ENCODE assay signal across 18 cellular contexts in genomic region chr19:13072206-13072898, GRCh38. TPM values are rescaled to one million over a fixed set of nuclear protein-coding genes. Genes with fewer than 3 reads are reported as not detected.
DNase-seq lines count a peak whose midpoint lies in the region; ATAC-seq, FAIRE-seq and TF ChIP-seq lines count a peak whose summit lies in the region.
"Had no signal": no experiment of that assay in that cellular context is flagged by ENCODE, and none has a peak within 500 bp of the region (broad histone marks: within the 10 kb centered on the region; RNA-seq: fewer than 3 reads in every experiment).

No MANE protein-coding gene starts in this region.

- H2AFZ ChIP-seq in K562 (ENCODE audit: low read depth, low read length) (no peak overlapping the region), smooth muscle cell (ENCODE audit: low read depth) (no peak overlapping the region)

- DNase-seq in NCI-H1694 treated with DMSO at 0.1 percent for 48 hours (lab: John Stamatoyannopoulos, UW) (peak; percentile 45), K562 (ENCODE audit: extremely low read depth in 1 of 4, low spot score in 3 of 4) (peak in 1 of 4 experiments; percentile 36), midbrain (lab: John Stamatoyannopoulos, UW) (peak; percentile 95), smooth muscle cell (lab: John Stamatoyannopoulos, UW; ENCODE audit: unreplicated experiment) (no peak), GM12892 (ENCODE audit: insufficient read length) (no peak)
- DNase-seq in stimulated activated naive CD4-positive, alpha-beta T cell treated with Interleukin-2 at 50 U/mL for 16 hours (lab: John Stamatoyannopoulos, UW) = no peak
- no peak for DNase-seq in naive thymus-derived CD8-positive, alpha-beta T cell
- DNase-seq: activated naive CD4-positive, alpha-beta T cell treated with anti-CD3 and anti-CD28 coated beads, Interleukin-2, amount 10 ng/mL, durations not matched to agents 7 days and 5 days; activated T-cell treated with anti-CD3 and anti-CD28 coated beads for 4 hours; BE2C; brain microvascular endothelial cell; naive B cell; retina; SK-N-SH; transverse colon had no signal

- no peak overlapping the region for H3K27ac ChIP-seq in K562 (ENCODE audit: extremely low read depth, low read depth, low read length)
- peak overlapping the region; percentile 30 for H3K27ac ChIP-seq in subcutaneous abdominal adipose tissue (ENCODE audit: low read depth, low read length)
- H3K27ac ChIP-seq in smooth muscle cell (ENCODE audit: low read depth) = no peak overlapping the region
- H3K27ac ChIP-seq: brain microvascular endothelial cell had no signal

- H3K4me3 ChIP-seq in K562 (no peak overlapping the region), subcutaneous abdominal adipose tissue (ENCODE audit: low read depth in 1 of 5, low read length in 5 of 5) (no peak overlapping the region), smooth muscle cell (no peak overlapping the region)
- H3K4me3 ChIP-seq: transverse colon had no signal

- TF ChIP-seq CTCF in K562 (IDR thresholded peaks at IDR 0.05 in 2 of 3, conservative IDR thresholded peaks at IDR 0.05 in 1 of 3; ENCODE audit: insufficient read depth in 2 of 3, low read depth in 1 of 3, low read length in 3 of 3) (peak; percentile 22 to 51 (median 50); a peak in 4 of 6 replicates), smooth muscle cell (IDR thresholded peaks at IDR 0.05; ENCODE audit: borderline replicate concordance, insufficient read depth, poor library complexity, severe bottlenecking) (no peak)

- H3K9me1 ChIP-seq in K562 (ENCODE audit: control insufficient read depth, insufficient read depth, low read length) = peaks cover 5% of the 10 kb centered on the region

- TF ChIP-seq POLR2A in K562 (conservative IDR thresholded peaks at IDR 0.05) (no peak), GM12892 (IDR thresholded peaks at IDR 0.05; ENCODE audit: low read depth, low read length) (no peak)

- BruUV-seq in K562 (replicated peaks; lab: Mats Ljungman, UMichigan) = no TSS peak

- H4K20me1 ChIP-seq in K562 (replicated peaks; ENCODE audit: control insufficient read depth, insufficient read depth, low read length) (no peaks in the 10 kb centered on the region), smooth muscle cell (ENCODE audit: low read depth) (no peaks in the 10 kb centered on the region)

- CTCF ChIA-PET in K562 (lab: Yijun Ruan, JAX; ENCODE audit: low intra/inter-chr PET ratio) = no interaction called here

- H3K4me1 Mint-ChIP-seq in naive thymus-derived CD8-positive, alpha-beta T cell = peaks cover 0 to 2% (median under 1%) of the 10 kb centered on the region in 4 donors
- H3K4me1 Mint-ChIP-seq: activated naive CD4-positive, alpha-beta T cell treated with anti-CD3 and anti-CD28 coated beads, Interleukin-2, amount 10 ng/mL, durations not matched to agents 7 days and 5 days had no signal

- no peaks in the 10 kb centered on the region for H3F3A ChIP-seq in smooth muscle cell (ENCODE audit: low read depth)

- POLR2A ChIA-PET in K562 (lab: Yijun Ruan, JAX) = interaction anchor here (0.6 to 1.3 kb wide), 3 partner anchors 25 to 82 kb away, joined by 3 to 5 read pairs (median 3); no protein-coding TSS in a partner anchor
- POLR2A ChIA-PET in naive thymus-derived CD8-positive, alpha-beta T cell (lab: Charles Lee) = interaction anchor here (1.1 kb wide), 1 partner anchor 160 kb away, joined by 4 read pairs; no protein-coding TSS in a partner anchor

- FAIRE-seq in K562 (lab: Jason Lieb, UNC) = peak; percentile 79
- no peak for FAIRE-seq in GM12892 (lab: Jason Lieb, UNC)
- FAIRE-seq: GM18507 had no signal

- H3K36me3 ChIP-seq in K562 (ENCODE audit: control insufficient read depth, insufficient read depth, low read length) (peaks cover 32% of the 10 kb centered on the region; the same call in 2 of the 3 replicates), subcutaneous abdominal adipose tissue (ENCODE audit: control insufficient read depth in 5 of 5, insufficient read depth in 5 of 5, low read length in 5 of 5) (peaks cover 0 to 41% (median 36%) of the 10 kb centered on the region in 5 donors), smooth muscle cell (ENCODE audit: low read depth) (no peaks in the 10 kb centered on the region)

- H3K79me2 ChIP-seq in K562 (ENCODE audit: control insufficient read depth, insufficient read depth, low read length) (peaks cover 23% of the 10 kb centered on the region; the same call in 2 of the 3 replicates), smooth muscle cell (ENCODE audit: low read depth) (no peaks in the 10 kb centered on the region)

- no peak overlapping the region for H3K27ac Mint-ChIP-seq in naive thymus-derived CD8-positive, alpha-beta T cell
- H3K27ac Mint-ChIP-seq: activated naive CD4-positive, alpha-beta T cell treated with anti-CD3 and anti-CD28 coated beads, Interleukin-2, amount 10 ng/mL, durations not matched to agents 7 days and 5 days; naive B cell had no signal

- TF ChIP-seq RAD21 in K562 (CRISPR knock-in tag; conservative IDR thresholded peaks at IDR 0.05 in 1 of 2, IDR thresholded peaks at IDR 0.05 in 1 of 2) = peak in 1 of 2 experiments; percentile 46; a peak in 2 of 4 replicates

- 0 out of 3 replicates have a peak, but pooled peaks have one; percentile 11 for ATAC-seq in K562
- no peak for ATAC-seq in naive thymus-derived CD8-positive, alpha-beta T cell
- ATAC-seq: left lobe of liver had no signal

- peaks cover 0 to 7% (median 0%) of the 10 kb centered on the region in 3 donors for H3K36me3 Mint-ChIP-seq in naive thymus-derived CD8-positive, alpha-beta T cell
- H3K36me3 Mint-ChIP-seq: activated naive CD4-positive, alpha-beta T cell treated with anti-CD3 and anti-CD28 coated beads, Interleukin-2, amount 10 ng/mL, durations not matched to agents 7 days and 5 days; naive B cell had no signal

- H3K9me3 Mint-ChIP-seq in naive thymus-derived CD8-positive, alpha-beta T cell = no peaks in the 10 kb centered on the region
- H3K9me3 Mint-ChIP-seq: activated naive CD4-positive, alpha-beta T cell treated with anti-CD3 and anti-CD28 coated beads, Interleukin-2, amount 10 ng/mL, durations not matched to agents 7 days and 5 days; naive B cell had no signal

- no peaks in the 10 kb centered on the region for H3K27me3 Mint-ChIP-seq in naive thymus-derived CD8-positive, alpha-beta T cell

- no peak for TF ChIP-seq EP300 in K562 (IDR thresholded peaks at IDR 0.05; ENCODE audit: low read length)

- no peak overlapping the region for H3K4me2 ChIP-seq in K562 (ENCODE audit: insufficient read depth, low read length)
- H3K4me2 ChIP-seq in smooth muscle cell = no peak overlapping the region
- H3K4me2 ChIP-seq: SK-N-SH had no signal

- H3K9ac ChIP-seq in K562 (ENCODE audit: insufficient read depth in 1 of 2, low read depth in 2 of 2, low read length in 2 of 2) = peak overlapping the region in 1 of 2 experiments; percentile 26; a peak in 1 of 4 replicates
- H3K9ac ChIP-seq in subcutaneous abdominal adipose tissue (ENCODE audit: low read length in 5 of 5) = peak overlapping the region in 1 of 5 donors; percentile 53
- H3K9ac ChIP-seq in smooth muscle cell (ENCODE audit: low read depth) = no peak overlapping the region
- H3K9ac ChIP-seq: SK-N-SH had no signal

- H3K4me1 ChIP-seq in K562 (replicated peaks in 1 of 2; ENCODE audit: control insufficient read depth in 2 of 2, insufficient read depth in 2 of 2, low read length in 2 of 2) (peaks cover 40 to 80% of the 10 kb centered on the region in 2 experiments), subcutaneous abdominal adipose tissue (ENCODE audit: control insufficient read depth in 5 of 5, insufficient read depth in 5 of 5, low read length in 5 of 5) (peaks cover 7 to 65% (median 50%) of the 10 kb centered on the region in 5 donors), smooth muscle cell (ENCODE audit: low read depth) (no peaks in the 10 kb centered on the region)

- H3K9me3 ChIP-seq in K562 (replicated peaks; ENCODE audit: control insufficient read depth, insufficient read depth, low read depth, low read length) (no peaks in the 10 kb centered on the region), subcutaneous abdominal adipose tissue (ENCODE audit: control insufficient read depth in 5 of 5, low read length in 5 of 5) (no peaks in the 10 kb centered on the region), smooth muscle cell (replicated peaks; ENCODE audit: low read depth) (no peaks in the 10 kb centered on the region)
- H3K9me3 ChIP-seq: BE2C, SK-N-SH, transverse colon had no signal

- H3K4me3 Mint-ChIP-seq in naive thymus-derived CD8-positive, alpha-beta T cell = no peak overlapping the region
- H3K4me3 Mint-ChIP-seq: activated naive CD4-positive, alpha-beta T cell treated with anti-CD3 and anti-CD28 coated beads, Interleukin-2, amount 10 ng/mL, durations not matched to agents 7 days and 5 days; naive B cell had no signal

- 86% methylated on average over 9 of the region's 9 CpGs for WGBS in K562 (ENCODE audit: insufficient coverage, low coverage, missing lambda C conversion rate)
- 94% methylated on average over 9 of the region's 9 CpGs for WGBS in smooth muscle cell (ENCODE audit: low lambda C conversion rate)

- H3K27me3 ChIP-seq in K562 (ENCODE audit: control insufficient read depth in 2 of 2, insufficient read depth in 2 of 2, low read length in 2 of 2) = no peaks in the 10 kb centered on the region
- H3K27me3 ChIP-seq in subcutaneous abdominal adipose tissue (ENCODE audit: control insufficient read depth in 5 of 5, insufficient read depth in 4 of 5, low read length in 5 of 5) = no peaks in the 10 kb centered on the region
- H3K27me3 ChIP-seq in smooth muscle cell (ENCODE audit: low read depth) = no peaks in the 10 kb centered on the region
- H3K27me3 ChIP-seq: BE2C, brain microvascular endothelial cell, transverse colon had no signal

- intact Hi-C loops in K562 (cut with micrococcal nuclease) = no loop called here

- in situ Hi-C loops in K562 (cut with MboI) = no loop called here

RNA-seq across cellular contexts. Expression of gene LYL1, which starts 30.3 kb away (rescaled TPM):
- 54.5 and 112 TPM in 2 replicates for total RNA-seq in K562 (2011; cell fraction: chromatin; rRNA removed; ENCODE audit: low replicate concordance)
- 105 and 123 TPM in 2 replicates for total RNA-seq in K562 (2011; cell fraction: nucleolus; rRNA removed)
- 74.6 and 89.7 TPM in 2 replicates for total RNA-seq in K562 (2011; cell fraction: nucleoplasm; rRNA removed)
- total RNA-seq in K562 (2014; rRNA removed) = 266 and 312 TPM in 2 replicates
- 13.2 and 17.7 TPM in 2 replicates for total RNA-seq in K562 (2014; rRNA removed; fragmentation: Illumina TruSeq; extraction: Trizol)
- total RNA-seq in K562 (2015; rRNA removed; fragmentation: Illumina TruSeq; extraction: Trizol) = 89.9 and 108 TPM in 2 replicates
- 216 and 218 TPM in 2 replicates for total RNA-seq in K562 (2021)
- 34.0 and 47.0 TPM in 2 replicates for polyA plus RNA-seq in K562 (2011; rRNA removed)
- polyA plus RNA-seq in K562 (2011; cell fraction: cytosol; rRNA removed) = 73.1 and 246 TPM in 2 replicates
- polyA plus RNA-seq in K562 (2011; cell fraction: nucleus; rRNA removed) = 76.6 and 132 TPM in 2 replicates
- 144 and 229 TPM in 2 replicates for polyA plus RNA-seq in K562 (2012)
- polyA plus RNA-seq in K562 (2014; fragmentation: Illumina TruSeq; extraction: Trizol) = 17.8 and 71.5 TPM in 2 replicates
- 1 to 10 TPM; 1.3 to 1.6 TPM for polyA plus RNA-seq in K562 (2014; fragmentation: Nextera tagmentation; extraction: Ambion mirVana)
- 165 and 175 TPM in 2 replicates for polyA plus RNA-seq in K562 (2014; rRNA removed)
- 12.7 and 14.2 TPM in 2 replicates for polyA minus RNA-seq in K562 (2011; rRNA and poly(A)+ RNA removed)
- polyA minus RNA-seq in K562 (2011; cell fraction: cytosol; rRNA and poly(A)+ RNA removed) = 46.0 and 79.3 TPM in 2 replicates
- 37.4 and 52.3 TPM in 2 replicates for polyA minus RNA-seq in K562 (2011; cell fraction: nucleus; rRNA and poly(A)+ RNA removed)
- 2.2 and 2.8 TPM in 2 replicates for total RNA-seq in smooth muscle cell
- 2.1 and 3.2 TPM in 2 replicates for polyA plus RNA-seq in smooth muscle cell
- polyA plus RNA-seq in GM12892 (2012; ENCODE audit: missing spikeins) = 1.2 TPM
- total RNA-seq in naive thymus-derived CD8-positive, alpha-beta T cell = 1 to 10 TPM; 6.6 to 7.9 TPM
- 1 to 10 TPM in 2 of 3 donors, under 1 TPM in 1; 0.37 to 2.6 (median 1.3) TPM for polyA plus RNA-seq in naive thymus-derived CD8-positive, alpha-beta T cell

RNA-seq across cellular contexts. Expression of gene TRMT1, which starts 44.2 kb away (rescaled TPM):
- total RNA-seq in K562 (2011; cell fraction: chromatin; rRNA removed; ENCODE audit: low replicate concordance) = 73.3 and 179 TPM in 2 replicates
- 168 and 175 TPM in 2 replicates for total RNA-seq in K562 (2011; cell fraction: nucleolus; rRNA removed)
- total RNA-seq in K562 (2011; cell fraction: nucleoplasm; rRNA removed) = 79.0 and 80.0 TPM in 2 replicates
- total RNA-seq in K562 (2014; rRNA removed) = 89.1 and 113 TPM in 2 replicates
- total RNA-seq in K562 (2014; rRNA removed; fragmentation: Illumina TruSeq; extraction: Trizol) = 25.8 and 42.9 TPM in 2 replicates
- total RNA-seq in K562 (2015; rRNA removed; fragmentation: Illumina TruSeq; extraction: Trizol) = 54.3 and 60.2 TPM in 2 replicates
- total RNA-seq in K562 (2021) = 118 TPM in 2 replicates
- 44.1 and 53.3 TPM in 2 replicates for polyA plus RNA-seq in K562 (2011; rRNA removed)
- polyA plus RNA-seq in K562 (2011; cell fraction: cytosol; rRNA removed) = 39.2 and 80.0 TPM in 2 replicates
- polyA plus RNA-seq in K562 (2011; cell fraction: nucleus; rRNA removed) = 282 and 531 TPM in 2 replicates
- 59.6 and 77.8 TPM in 2 replicates for polyA plus RNA-seq in K562 (2012)
- 84.8 and 96.2 TPM in 2 replicates for polyA plus RNA-seq in K562 (2014; fragmentation: Illumina TruSeq; extraction: Trizol)
- polyA plus RNA-seq in K562 (2014; fragmentation: Nextera tagmentation; extraction: Ambion mirVana) = 10 to 100 TPM in 1 of 2 experiments, 1 to 10 TPM in 1; 5.8 to 10.9 TPM
- 155 and 158 TPM in 2 replicates for polyA plus RNA-seq in K562 (2014; rRNA removed)
- 23.7 and 27.9 TPM in 2 replicates for polyA minus RNA-seq in K562 (2011; rRNA and poly(A)+ RNA removed)
- polyA minus RNA-seq in K562 (2011; cell fraction: cytosol; rRNA and poly(A)+ RNA removed) = 49.3 and 51.7 TPM in 2 replicates
- polyA minus RNA-seq in K562 (2011; cell fraction: nucleus; rRNA and poly(A)+ RNA removed) = 50.5 and 77.3 TPM in 2 replicates
- 19.1 and 21.9 TPM in 2 replicates for total RNA-seq in smooth muscle cell
- polyA plus RNA-seq in smooth muscle cell = 37.4 and 44.3 TPM in 2 replicates
- 39.1 TPM for polyA plus RNA-seq in GM12892 (2012; ENCODE audit: missing spikeins)
- 100 to 1,000 TPM; 100 to 103 TPM for total RNA-seq in naive thymus-derived CD8-positive, alpha-beta T cell
- 10 to 100 TPM; 26.1 to 35.1 (median 27.2) TPM for polyA plus RNA-seq in naive thymus-derived CD8-positive, alpha-beta T cell

RNA-seq across cellular contexts. Expression of gene NACC1, which starts 45.7 kb away (rescaled TPM):
- total RNA-seq in K562 (2011; cell fraction: chromatin; rRNA removed; ENCODE audit: low replicate concordance) = 31.6 and 133 TPM in 2 replicates
- total RNA-seq in K562 (2011; cell fraction: nucleolus; rRNA removed) = 77.5 and 89.6 TPM in 2 replicates
- total RNA-seq in K562 (2011; cell fraction: nucleoplasm; rRNA removed) = 35.3 and 45.1 TPM in 2 replicates
- 62.4 and 85.7 TPM in 2 replicates for total RNA-seq in K562 (2014; rRNA removed)
- 9.1 and 9.5 TPM in 2 replicates for total RNA-seq in K562 (2014; rRNA removed; fragmentation: Illumina TruSeq; extraction: Trizol)
- total RNA-seq in K562 (2015; rRNA removed; fragmentation: Illumina TruSeq; extraction: Trizol) = 40.2 and 46.8 TPM in 2 replicates
- 93.0 and 96.6 TPM in 2 replicates for total RNA-seq in K562 (2021)
- polyA plus RNA-seq in K562 (2011; rRNA removed) = 25.8 and 49.0 TPM in 2 replicates
- 59.4 and 222 TPM in 2 replicates for polyA plus RNA-seq in K562 (2011; cell fraction: cytosol; rRNA removed)
- 52.2 and 123 TPM in 2 replicates for polyA plus RNA-seq in K562 (2011; cell fraction: nucleus; rRNA removed)
- 35.2 and 37.0 TPM in 2 replicates for polyA plus RNA-seq in K562 (2012)
- polyA plus RNA-seq in K562 (2014; fragmentation: Illumina TruSeq; extraction: Trizol) = 23.2 and 90.7 TPM in 2 replicates
- polyA plus RNA-seq in K562 (2014; fragmentation: Nextera tagmentation; extraction: Ambion mirVana) = under 1 TPM; 0.04 to 0.17 TPM
- polyA plus RNA-seq in K562 (2014; rRNA removed) = 46.1 and 68.1 TPM in 2 replicates
- polyA minus RNA-seq in K562 (2011; rRNA and poly(A)+ RNA removed) = 17.9 and 39.8 TPM in 2 replicates
- polyA minus RNA-seq in K562 (2011; cell fraction: cytosol; rRNA and poly(A)+ RNA removed) = 67.5 and 79.0 TPM in 2 replicates
- polyA minus RNA-seq in K562 (2011; cell fraction: nucleus; rRNA and poly(A)+ RNA removed) = 16.6 and 18.0 TPM in 2 replicates
- 34.1 and 44.6 TPM in 2 replicates for total RNA-seq in smooth muscle cell
- 9.9 and 12.8 TPM in 2 replicates for polyA plus RNA-seq in smooth muscle cell
- polyA plus RNA-seq in GM12892 (2012; ENCODE audit: missing spikeins) = 8.5 TPM
- total RNA-seq in naive thymus-derived CD8-positive, alpha-beta T cell = 10 to 100 TPM; 24.5 to 25.7 TPM
- 1 to 10 TPM; 1.4 to 3.4 (median 1.9) TPM for polyA plus RNA-seq in naive thymus-derived CD8-positive, alpha-beta T cell

Comparison
In these comparisons a context has a peak if more than half of its experiments do, and no peak if none do; other contexts are left out.
1. DNase-seq: peak in NCI-H1694 treated with DMSO at 0.1 percent for 48 hours (single experiment) and midbrain (single experiment); none in stimulated activated naive CD4-positive, alpha-beta T cell treated with Interleukin-2 at 50 U/mL for 16 hours (single experiment), smooth muscle cell (single experiment), GM12892 (single experiment) and naive thymus-derived CD8-positive, alpha-beta T cell (0 of 10).